25 cellular contexts compared by ENCODE assay signal in the genomic region with DNA sequence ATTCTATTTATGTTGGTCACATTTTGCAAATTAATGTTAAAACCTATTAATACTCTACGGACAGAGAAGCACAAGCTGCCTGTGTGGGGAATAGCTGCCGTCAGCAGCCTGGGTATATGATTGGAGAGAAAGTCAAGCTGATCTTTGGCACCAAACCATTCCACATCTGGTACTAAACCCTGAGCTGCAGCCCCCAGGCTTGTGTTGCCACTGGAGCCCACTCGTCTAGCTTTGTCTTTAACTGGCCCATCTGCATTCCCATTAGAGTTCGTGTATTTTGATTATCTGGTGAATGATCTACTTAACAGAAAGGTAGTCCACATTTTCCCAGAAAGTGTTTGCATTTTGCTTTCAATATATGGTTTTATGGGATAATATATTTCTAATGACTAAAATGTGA. TPM values are rescaled to one million over a fixed set of nuclear protein-coding genes. Genes with fewer than 3 reads are reported as not detected.
DNase-seq lines count a peak whose midpoint lies in the region; ATAC-seq, FAIRE-seq and TF ChIP-seq lines count a peak whose summit lies in the region.
"Had no signal": no experiment of that assay in that cellular context is flagged by ENCODE, and none has a peak within 500 bp of the region (broad histone marks: within the 10 kb centered on the region; RNA-seq: fewer than 3 reads in every experiment).

No MANE protein-coding gene starts in this region.

- H3K36me3 Mint-ChIP-seq in memory B cell = peaks cover 10% of the 10 kb centered on the region

- no peak overlapping the region for H3K9ac ChIP-seq in SK-N-MC (ENCODE audit: insufficient read length)
- H3K9ac ChIP-seq: BLaER1 had no signal

- H3K4me1 Mint-ChIP-seq in memory B cell = peaks cover 11% of the 10 kb centered on the region

- H3K36me3 ChIP-seq in cardiac muscle cell = peaks cover 12% of the 10 kb centered on the region
- H3K36me3 ChIP-seq in heart right ventricle = peaks cover 0 to 67% (median 20%) of the 10 kb centered on the region in 9 donors
- H3K36me3 ChIP-seq in SK-N-MC (ENCODE audit: insufficient read depth, low read length) = peaks cover 64% of the 10 kb centered on the region

- ATAC-seq in heart right ventricle (no peak), memory B cell (ENCODE audit: low read depth) (no peak), HG02798 (IDR thresholded peaks at IDR 0.05; ENCODE audit: poor library complexity, unreplicated experiment) (no peak)
- ATAC-seq: A549, Panc1 had no signal

- H3K4me3 ChIP-seq in cardiac muscle cell = no peak overlapping the region
- H3K4me3 ChIP-seq in heart right ventricle = no peak overlapping the region
- no peak overlapping the region; the same call in 1 of the 2 replicates for H3K4me3 ChIP-seq in SK-N-MC
- H3K4me3 ChIP-seq: A549, BLaER1, SJCRH30 had no signal

- no peaks in the 10 kb centered on the region for H3K9me3 Mint-ChIP-seq in memory B cell
- H3K9me3 Mint-ChIP-seq: CD8-positive, alpha-beta memory T cell; H9; IgD-negative memory B cell had no signal

- TF ChIP-seq CTCF in cardiac muscle cell (IDR thresholded peaks at IDR 0.05; ENCODE audit: low read depth, low read length) = no peak
- no peak for TF ChIP-seq CTCF in heart right ventricle (IDR thresholded peaks at IDR 0.05)

- intact Hi-C loops in heart right ventricle (cut with DNase I) = no loop called here

- H3K4me1 ChIP-seq in cardiac muscle cell (ENCODE audit: low read depth) (peaks cover 22% of the 10 kb centered on the region), heart right ventricle (peaks cover 9 to 57% (median 38%) of the 10 kb centered on the region in 9 donors)
- H3K4me1 ChIP-seq: SJCRH30 had no signal

- H3K4me3 Mint-ChIP-seq in memory B cell = no peak overlapping the region
- H3K4me3 Mint-ChIP-seq: CD8-positive, alpha-beta memory T cell; H9 had no signal

- FAIRE-seq in H54 (lab: Jason Lieb, UNC) = no peak
- FAIRE-seq: A549, D721Med, HTR-8/SVneo had no signal

- H3K27ac ChIP-seq in cardiac muscle cell (peak overlapping the region; percentile 78), heart right ventricle (peak overlapping the region in 5 of 10 donors; percentile 48 to 97 (median 59)), SK-N-MC (peak overlapping the region; percentile 81)
- H3K27ac ChIP-seq: A549, BLaER1, SJCRH30 had no signal

- H3K27me3 Mint-ChIP-seq in memory B cell = no peaks in the 10 kb centered on the region
- H3K27me3 Mint-ChIP-seq: CD8-positive, alpha-beta memory T cell; IgD-negative memory B cell had no signal

- no peak for DNase-seq in cardiac muscle cell (ENCODE audit: low read depth in 1 of 2, low spot score in 1 of 2)
- no peak for DNase-seq in heart right ventricle
- no peak for DNase-seq in SK-N-MC (ENCODE audit: low read depth, low spot score)
- DNase-seq in memory B cell (ENCODE audit: low spot score in 2 of 2) = no peak
- no peak for DNase-seq in H54 (ENCODE audit: insufficient read length, low spot score)
- DNase-seq in cortex of kidney (lab: John Stamatoyannopoulos, UW) = no peak
- DNase-seq: CD8-positive, alpha-beta memory T cell; DMS79; H9; Kasumi-1; MM.1S; NCI-H1092; NCI-H1436 treated with DMSO at 0.1 percent for 48 hours; NCI-H2029; NCI-H2171; NCI-H446; NCI-H526 treated with DMSO at 0.1 percent for 48 hours; SJCRH30 had no signal

- TF ChIP-seq POLR2A in H54 (IDR thresholded peaks at IDR 0.05; ENCODE audit: low read depth, low read length) = no peak

- H3K27me3 ChIP-seq in cardiac muscle cell (no peaks in the 10 kb centered on the region), heart right ventricle (no peaks in the 10 kb centered on the region)
- H3K27me3 ChIP-seq: BLaER1, SJCRH30 had no signal

- peak overlapping the region; percentile 22 for H3K27ac Mint-ChIP-seq in memory B cell
- H3K27ac Mint-ChIP-seq: H9 had no signal

- H3K9me3 ChIP-seq in cardiac muscle cell (ENCODE audit: low read depth) (no peaks in the 10 kb centered on the region), heart right ventricle (no peaks in the 10 kb centered on the region), SK-N-MC (ENCODE audit: low read depth, low read length) (no peaks in the 10 kb centered on the region)
- H3K9me3 ChIP-seq: A549, BLaER1, SJCRH30 had no signal

- 46 to 60% methylated on average over 4 of the region's 4 CpGs for WGBS in heart right ventricle, 2 donors

RNA-seq across cellular contexts. Expression of gene NDUFB4, which starts 5.4 kb away (rescaled TPM):
- total RNA-seq in cardiac muscle cell (67.0 and 133 TPM in 2 replicates), heart right ventricle (100 to 1,000 TPM; 347 to 581 (median 535) TPM)
- polyA plus RNA-seq in cardiac muscle cell (396 and 420 TPM in 2 replicates), heart right ventricle (100 to 1,000 TPM; 527 to 567 TPM)
